Comparison of ENCODE assay signal across 16 cellular contexts in genomic region chr15:94008101-94009080, GRCh38.
"Had no signal": no experiment of that assay in that cellular context is flagged by ENCODE, and none has a peak within 500 bp of the region (broad histone marks: within the 10 kb centered on the region; RNA-seq: fewer than 3 reads in every experiment).

No MANE protein-coding gene starts in this region.

- H3K4me3 ChIP-seq: ascending aorta, esophagus squamous epithelium, left ventricle myocardium inferior, pancreas, sigmoid colon, spleen, tibial nerve, uterus had no signal

- H3K27ac ChIP-seq: ascending aorta, esophagus squamous epithelium, left ventricle myocardium inferior, pancreas, spleen, uterus had no signal

- DNase-seq: activated CD4-positive, alpha-beta T cell treated with anti-CD3 and anti-CD28 coated beads, Interleukin-2, amount 10 ng/mL, durations not matched to agents 7 days and 5 days; activated CD8-positive, alpha-beta T cell treated with anti-CD3 and anti-CD28 coated beads, Interleukin-2, amount 10 ng/mL, durations not matched to agents 7 days and 5 days; activated naive CD4-positive, alpha-beta T cell treated with anti-CD3 and anti-CD28 coated beads, Interleukin-2, amount 50 U/mL, for 16 hours; activated T-cell treated with anti-CD3 and anti-CD28 coated beads, Interleukin-2, amount 50 U/mL, for 4 hours; effector CD4-positive, alpha-beta T cell; esophagus squamous epithelium; kidney; left ventricle myocardium inferior; mammary epithelial cell; pancreas; sigmoid colon; spleen; stimulated activated naive B cell treated with anti-CD40 and anti-IgM and Interleukin-4, amounts not matched to agents 10 μg/mL and 1 μg/mL and 100 μg/mL, for 72 hours had no signal

- H3K9me3 ChIP-seq: ascending aorta, esophagus squamous epithelium, left ventricle myocardium inferior, pancreas, sigmoid colon, spleen, tibial nerve, uterus had no signal

- H3K27me3 ChIP-seq: ascending aorta, esophagus squamous epithelium, sigmoid colon, spleen, tibial nerve, uterus had no signal

- H3K4me1 ChIP-seq: ascending aorta, left ventricle myocardium inferior, pancreas, spleen, uterus had no signal

- H3K36me3 ChIP-seq: ascending aorta, esophagus squamous epithelium, left ventricle myocardium inferior, pancreas, sigmoid colon, spleen, tibial nerve, uterus had no signal
